1 cellular context compared by ENCODE assay signal in the genomic region with DNA sequence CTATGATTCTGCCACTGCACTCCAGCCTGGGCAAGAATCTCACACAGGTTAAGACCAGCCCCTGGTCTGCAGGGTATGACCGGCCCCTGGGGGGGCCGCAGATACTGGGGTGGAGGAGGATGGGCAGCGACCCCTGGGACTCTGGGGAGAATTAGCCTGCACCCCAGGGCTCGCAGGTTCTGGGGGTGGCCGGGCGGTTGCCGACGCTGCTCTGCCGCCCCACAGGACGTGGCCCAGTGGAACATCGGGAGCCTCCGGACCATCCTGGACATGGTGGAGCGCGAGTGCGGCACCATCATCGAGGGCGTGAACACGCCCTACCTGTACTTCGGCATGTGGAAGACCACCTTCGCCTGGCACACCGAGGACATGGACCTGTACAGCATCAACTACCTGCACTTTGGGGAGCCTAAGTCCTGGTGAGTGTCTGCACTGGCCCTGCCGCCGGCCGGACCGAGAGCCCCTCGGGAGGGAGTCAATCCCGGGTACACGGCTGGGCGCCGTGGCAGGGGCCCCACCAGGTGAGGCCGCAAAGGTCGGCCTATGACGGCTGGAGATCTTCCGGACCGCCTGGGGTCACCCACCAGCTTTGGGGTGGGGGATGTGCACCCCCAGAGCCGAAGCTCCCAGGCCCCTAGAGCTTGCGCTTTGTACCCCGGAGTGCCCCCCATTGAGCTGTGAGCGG.
TF ChIP-seq lines count a peak whose summit lies in the region.

No MANE protein-coding gene starts in this region.

TF ChIP-seq in H1, 55 proteins besides CTCF, POLR2A, EP300 and RAD21 (continued from another document):
- TF ChIP-seq POU5F1 (IDR thresholded peaks at IDR 0.05; ENCODE audit: low read depth, low read length) = no peak
- no peak for TF ChIP-seq CEBPB (IDR thresholded peaks at IDR 0.05; ENCODE audit: low read depth, low read length)
- TF ChIP-seq RNF2 (IDR thresholded peaks at IDR 0.05; ENCODE audit: borderline replicate concordance, low read depth, low read length, missing control alignments, poor library complexity, severe bottlenecking) = no peak
- TF ChIP-seq CBX8 (IDR thresholded peaks at IDR 0.05; ENCODE audit: borderline replicate concordance, low read depth, low read length) = no peak
- TF ChIP-seq SP2 (IDR thresholded peaks at IDR 0.05; ENCODE audit: low read length) = no peak
- no peak for TF ChIP-seq CBX5 (IDR thresholded peaks at IDR 0.05; ENCODE audit: low read depth, low read length)
- TF ChIP-seq, protein P1, sequence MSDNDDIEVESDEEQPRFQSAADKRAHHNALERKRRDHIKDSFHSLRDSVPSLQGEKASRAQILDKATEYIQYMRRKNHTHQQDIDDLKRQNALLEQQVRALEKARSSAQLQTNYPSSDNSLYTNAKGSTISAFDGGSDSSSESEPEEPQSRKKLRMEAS (IDR thresholded peaks at IDR 0.05) = no peak
- TF ChIP-seq SIX5 (IDR thresholded peaks at IDR 0.05; ENCODE audit: low read depth, low read length) = no peak
- no peak for TF ChIP-seq CHD2 (IDR thresholded peaks at IDR 0.05; ENCODE audit: low read length)
- TF ChIP-seq, protein P2, sequence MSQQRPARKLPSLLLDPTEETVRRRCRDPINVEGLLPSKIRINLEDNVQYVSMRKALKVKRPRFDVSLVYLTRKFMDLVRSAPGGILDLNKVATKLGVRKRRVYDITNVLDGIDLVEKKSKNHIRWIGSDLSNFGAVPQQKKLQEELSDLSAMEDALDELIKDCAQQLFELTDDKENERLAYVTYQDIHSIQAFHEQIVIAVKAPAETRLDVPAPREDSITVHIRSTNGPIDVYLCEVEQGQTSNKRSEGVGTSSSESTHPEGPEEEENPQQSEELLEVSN (IDR thresholded peaks at IDR 0.05) = no peak
- TF ChIP-seq HDAC2 (IDR thresholded peaks at IDR 0.05; ENCODE audit: borderline replicate concordance in 1 of 2, low read depth in 2 of 2, low read length in 2 of 2) = no peak
- TF ChIP-seq TAF1 (IDR thresholded peaks at IDR 0.05; ENCODE audit: low read depth, low read length) = no peak
TF ChIP-seq in H1: peak in this region for 0.
